10 cellular contexts compared by ENCODE assay signal in genomic region chr14:59215353-59215752, GRCh38. TPM values are rescaled to one million over a fixed set of nuclear protein-coding genes. Genes with fewer than 3 reads are reported as not detected.
DNase-seq lines count a peak whose midpoint lies in the region; ATAC-seq, FAIRE-seq and TF ChIP-seq lines count a peak whose summit lies in the region.
"Had no signal": no experiment of that assay in that cellular context is flagged by ENCODE, and none has a peak within 500 bp of the region (broad histone marks: within the 10 kb centered on the region; RNA-seq: fewer than 3 reads in every experiment).

No MANE protein-coding gene starts in this region.

- no peak for FAIRE-seq in GM12892 (lab: Jason Lieb, UNC)

- peak overlapping the region; percentile 95 for H3K27ac ChIP-seq in cardiac muscle cell

- no peaks in the 10 kb centered on the region for H3K9me3 ChIP-seq in cardiac muscle cell (ENCODE audit: low read depth)

- H3K9me3 Mint-ChIP-seq in effector memory CD8-positive, alpha-beta T cell: no peaks in the 10 kb centered on the region
- H3K9me3 Mint-ChIP-seq: activated naive CD4-positive, alpha-beta T cell treated with anti-CD3 and anti-CD28 coated beads for 36 hours had no signal

- H3K27me3 Mint-ChIP-seq in effector memory CD8-positive, alpha-beta T cell: no peaks in the 10 kb centered on the region

- H3K4me1 ChIP-seq in cardiac muscle cell (ENCODE audit: low read depth): peaks cover 48% of the 10 kb centered on the region

- DNase-seq in SHP77 treated with DMSO at 0.1 percent for 48 hours (lab: John Stamatoyannopoulos, UW) (peak; percentile 37), cardiac muscle cell (ENCODE audit: low read depth in 1 of 2, low spot score in 1 of 2) (peak in 1 of 2 donors; percentile 67), retinal pigment epithelial cell (ENCODE audit: low read depth) (peak; percentile 35), GM12892 (ENCODE audit: insufficient read length) (no peak), iPS-NIHi11 (ENCODE audit: low spot score) (no peak)
- DNase-seq in effector memory CD8-positive, alpha-beta T cell: no peak
- DNase-seq: activated naive CD4-positive, alpha-beta T cell treated with anti-CD3 and anti-CD28 coated beads for 36 hours; kidney glomerular epithelial cell had no signal

- H3K27ac Mint-ChIP-seq in effector memory CD8-positive, alpha-beta T cell: no peak overlapping the region
- H3K27ac Mint-ChIP-seq: activated naive CD4-positive, alpha-beta T cell treated with anti-CD3 and anti-CD28 coated beads for 36 hours had no signal

- no peak for TF ChIP-seq POLR2A in GM12892 (IDR thresholded peaks at IDR 0.05; ENCODE audit: low read depth, low read length)

- no peak overlapping the region for H3K4me3 Mint-ChIP-seq in effector memory CD8-positive, alpha-beta T cell
- H3K4me3 Mint-ChIP-seq: activated naive CD4-positive, alpha-beta T cell treated with anti-CD3 and anti-CD28 coated beads for 36 hours had no signal

- H3K4me1 Mint-ChIP-seq in effector memory CD8-positive, alpha-beta T cell (ENCODE audit: low read depth in 2 of 2): peaks cover 4 to 6% of the 10 kb centered on the region in 2 donors

- no peak overlapping the region for H3K4me3 ChIP-seq in cardiac muscle cell
- no peak overlapping the region for H3K4me3 ChIP-seq in retinal pigment epithelial cell (ENCODE audit: low read length)

- TF ChIP-seq CTCF in cardiac muscle cell (IDR thresholded peaks at IDR 0.05; ENCODE audit: low read depth, low read length) (no peak), retinal pigment epithelial cell (conservative IDR thresholded peaks at IDR 0.05; ENCODE audit: low read depth, low read length) (no peak)

- ATAC-seq in GM18517 (IDR thresholded peaks at IDR 0.05; ENCODE audit: unreplicated experiment) (peak; percentile 3), HG03108 (IDR thresholded peaks at IDR 0.05; ENCODE audit: unreplicated experiment) (no peak)
- no peak for ATAC-seq in effector memory CD8-positive, alpha-beta T cell (replicated peaks)

- H3K36me3 Mint-ChIP-seq in effector memory CD8-positive, alpha-beta T cell (ENCODE audit: insufficient read depth): peaks cover 4% of the 10 kb centered on the region

- no peaks in the 10 kb centered on the region for H3K36me3 ChIP-seq in cardiac muscle cell

- H3K27me3 ChIP-seq in cardiac muscle cell: no peaks in the 10 kb centered on the region

RNA-seq across cellular contexts. Expression of gene DAAM1, which starts 26.9 kb away (rescaled TPM):
- total RNA-seq in cardiac muscle cell: 30.1 and 34.2 TPM in 2 replicates
- 33.9 and 43.4 TPM in 2 replicates for polyA plus RNA-seq in cardiac muscle cell
- polyA plus RNA-seq in GM12892 (2012; ENCODE audit: missing spikeins): 9.7 TPM

Comparison
In these comparisons a context has a peak if more than half of its experiments do, and no peak if none do; other contexts are left out.
1. DNase-seq: peak in SHP77 treated with DMSO at 0.1 percent for 48 hours (single experiment) and retinal pigment epithelial cell (single experiment); none in effector memory CD8-positive, alpha-beta T cell (0 of 3), GM12892 (single experiment) and iPS-NIHi11 (single experiment).